9 cellular contexts compared by ENCODE assay signal in genomic region chr13:109610517-109610916, GRCh38.
DNase-seq lines count a peak whose midpoint lies in the region; ATAC-seq and TF ChIP-seq lines count a peak whose summit lies in the region.
"Had no signal": no experiment of that assay in that cellular context is flagged by ENCODE, and none has a peak within 500 bp of the region (broad histone marks: within the 10 kb centered on the region; RNA-seq: fewer than 3 reads in every experiment).

No MANE protein-coding gene starts in this region.

- H2AK5ac ChIP-seq in IMR-90 (ENCODE audit: low read depth, low read length): no peak overlapping the region

- H2AK9ac ChIP-seq in IMR-90 (replicated peaks; ENCODE audit: low read depth, low read length, poor library complexity): no peak overlapping the region

- H4K8ac ChIP-seq in IMR-90 (ENCODE audit: low read depth in 2 of 2, low read length in 2 of 2): no peak overlapping the region

- H3K4me3 ChIP-seq in IMR-90 (ENCODE audit: insufficient read depth, low read depth, low read length): no peak overlapping the region

- H4K20me1 ChIP-seq in IMR-90 (ENCODE audit: insufficient read depth, low read length): no peaks in the 10 kb centered on the region

- H3K27me3 ChIP-seq in IMR-90 (ENCODE audit: control insufficient read depth, insufficient read depth, low read length): peaks cover 28% of the 10 kb centered on the region

- H3K4me3 Mint-ChIP-seq in Calu3 (ENCODE audit: low read depth, unreplicated experiment): no peak overlapping the region
- H3K4me3 Mint-ChIP-seq in activated CD8-positive, alpha-beta T cell treated with anti-CD3 and anti-CD28 coated beads for 36 hours: no peak overlapping the region
- H3K4me3 Mint-ChIP-seq: dendritic cell treated with granulocyte-macrophage colony-stimulating factor and Interleukin-4, amounts not matched to agents 40 ng/mL and 50 ng/mL, for 4 days had no signal

- WGBS in IMR-90 (ENCODE audit: extremely low coverage in 2 of 2, insufficient read length in 1 of 2), 2 experiments: 25% methylated on average over 2 of the region's 4 CpGs; no CpG with 5 or more reads in 1 of the 2 experiments

- H3K4me1 Mint-ChIP-seq in Calu3 (ENCODE audit: low read depth, unreplicated experiment): no peaks in the 10 kb centered on the region
- H3K4me1 Mint-ChIP-seq in activated CD8-positive, alpha-beta T cell treated with anti-CD3 and anti-CD28 coated beads for 36 hours (ENCODE audit: low read depth): no peaks in the 10 kb centered on the region

- H2AFZ ChIP-seq in IMR-90 (replicated peaks; ENCODE audit: low read length, poor library complexity): no peak overlapping the region

- dilution Hi-C loops in IMR-90 (cut with HindIII; ENCODE audit: low sequenced_read_pairs, unreplicated experiment): no loop called here

- H4K5ac ChIP-seq in IMR-90 (ENCODE audit: low read depth, low read length): no peak overlapping the region

- DNase-seq in Calu3: peak; percentile 28
- DNase-seq in IMR-90: no peak
- DNase-seq in activated CD8-positive, alpha-beta T cell treated with anti-CD3 and anti-CD28 coated beads for 36 hours: peak; percentile 51
- peak; percentile 79 for DNase-seq in cardiac septum (ENCODE audit: low spot score)
- peak; percentile 5 for DNase-seq in stimulated activated CD4-positive, alpha-beta T cell treated with anti-CD3 and anti-CD28 coated beads, Interleukin-1b, Interleukin-23, amount 100 ng/mL, for 48 hours
- DNase-seq in NCI-H2196 treated with DMSO at 0.1 percent for 48 hours (lab: John Stamatoyannopoulos, UW; ENCODE audit: unreplicated experiment): no peak

- no peak overlapping the region for H3K4me2 ChIP-seq in IMR-90 (ENCODE audit: low read depth, low read length)

- in situ Hi-C loops in IMR-90 (cut with MboI; ENCODE audit: low sequenced_read_pairs): no loop called here

- H3K4me1 ChIP-seq in IMR-90 (ENCODE audit: control insufficient read depth, insufficient read depth, low read length): no peaks in the 10 kb centered on the region

- ATAC-seq in IMR-90 (ENCODE audit: low read depth): no peak
- peak; percentile 67 for ATAC-seq in activated CD8-positive, alpha-beta T cell treated with anti-CD3 and anti-CD28 coated beads for 36 hours
- no peak for ATAC-seq in GM21381 (IDR thresholded peaks at IDR 0.05; ENCODE audit: unreplicated experiment)
- ATAC-seq in GM21367 (IDR thresholded peaks at IDR 0.05; ENCODE audit: unreplicated experiment): no peak

- H3K27ac Mint-ChIP-seq in Calu3 (ENCODE audit: unreplicated experiment): no peak overlapping the region
- H3K27ac Mint-ChIP-seq in activated CD8-positive, alpha-beta T cell treated with anti-CD3 and anti-CD28 coated beads for 36 hours: no peak overlapping the region
- H3K27ac Mint-ChIP-seq: dendritic cell treated with granulocyte-macrophage colony-stimulating factor and Interleukin-4, amounts not matched to agents 40 ng/mL and 50 ng/mL, for 4 days had no signal

- intact Hi-C loops in Calu3 (cut with micrococcal nuclease; ENCODE audit: unreplicated experiment) (no loop called here), IMR-90 (cut with micrococcal nuclease) (no loop called here), cardiac septum (cut with DNase I) (no loop called here)
- intact Hi-C loops in activated CD8-positive, alpha-beta T cell treated with anti-CD3 and anti-CD28 coated beads for 36 hours (cut with micrococcal nuclease): loop anchor here (5.0 kb wide), 1 partner anchor 182 kb away; no protein-coding TSS in a partner anchor

- H3K9me3 ChIP-seq in IMR-90 (ENCODE audit: control insufficient read depth, insufficient read depth, low read length): no peaks in the 10 kb centered on the region

- BruUV-seq in Calu3 (replicated peaks; lab: Mats Ljungman, UMichigan): no TSS peak
- no TSS peak for BruUV-seq in IMR-90 (replicated peaks; lab: Mats Ljungman, UMichigan)

- no peak overlapping the region for H3K18ac ChIP-seq in IMR-90 (ENCODE audit: low read depth, low read length)

- no peak overlapping the region for H3K14ac ChIP-seq in IMR-90 (replicated peaks; ENCODE audit: low read depth, low read length)

- no peaks in the 10 kb centered on the region for H3K36me3 ChIP-seq in IMR-90 (ENCODE audit: control insufficient read depth, insufficient read depth, low read length)

- no peak overlapping the region for H3K56ac ChIP-seq in IMR-90 (ENCODE audit: extremely low read depth, insufficient read depth, low read length)

- no peak overlapping the region for H3K23ac ChIP-seq in IMR-90 (ENCODE audit: low read depth, low read length)

- TF ChIP-seq POLR2A in IMR-90 (IDR thresholded peaks at IDR 0.05; ENCODE audit: low read depth, low read length): no peak

- H3K9me1 ChIP-seq in IMR-90 (ENCODE audit: insufficient read depth, low read length): no peaks in the 10 kb centered on the region

- H3K9me3 Mint-ChIP-seq in Calu3 (ENCODE audit: low read depth, unreplicated experiment): no peaks in the 10 kb centered on the region
- peaks cover 2% of the 10 kb centered on the region for H3K9me3 Mint-ChIP-seq in activated CD8-positive, alpha-beta T cell treated with anti-CD3 and anti-CD28 coated beads for 36 hours
- H3K9me3 Mint-ChIP-seq: dendritic cell treated with granulocyte-macrophage colony-stimulating factor and Interleukin-4, amounts not matched to agents 40 ng/mL and 50 ng/mL, for 4 days had no signal

- H2BK120ac ChIP-seq in IMR-90 (ENCODE audit: low read depth, low read length): no peak overlapping the region

- CTCF ChIA-PET in Calu3 (lab: Charles Lee) (no interaction called here), IMR-90 (lab: Yijun Ruan, JAX) (interaction anchor here (0.6 kb wide), 1 partner anchor 175 kb away, joined by 3 read pairs; no protein-coding TSS in a partner anchor)
- CTCF ChIA-PET in activated CD8-positive, alpha-beta T cell treated with anti-CD3 and anti-CD28 coated beads for 36 hours (lab: Charles Lee): interaction anchor here (0.8 to 1.5 kb wide), 5 partner anchors 20 to 180 kb away, joined by 3 to 7 read pairs (median 3); no protein-coding TSS in a partner anchor

- no peak overlapping the region for H2BK5ac ChIP-seq in IMR-90 (ENCODE audit: low read depth, low read length, poor library complexity, severe bottlenecking)

- H3K27ac ChIP-seq in IMR-90 (ENCODE audit: insufficient read depth, low read length): no peak overlapping the region

- H3K4ac ChIP-seq in IMR-90 (ENCODE audit: low read depth, low read length): no peak overlapping the region

- H3K36me3 Mint-ChIP-seq in Calu3 (ENCODE audit: insufficient read depth, unreplicated experiment): no peaks in the 10 kb centered on the region
- H3K36me3 Mint-ChIP-seq in activated CD8-positive, alpha-beta T cell treated with anti-CD3 and anti-CD28 coated beads for 36 hours (ENCODE audit: low read depth): no peaks in the 10 kb centered on the region

- no peak overlapping the region for H4K91ac ChIP-seq in IMR-90 (ENCODE audit: insufficient read depth, low read depth, low read length)

- H3K27me3 Mint-ChIP-seq in Calu3 (ENCODE audit: unreplicated experiment): no peaks in the 10 kb centered on the region
- H3K27me3 Mint-ChIP-seq in activated CD8-positive, alpha-beta T cell treated with anti-CD3 and anti-CD28 coated beads for 36 hours: no peaks in the 10 kb centered on the region
- H3K27me3 Mint-ChIP-seq: dendritic cell treated with granulocyte-macrophage colony-stimulating factor and Interleukin-4, amounts not matched to agents 40 ng/mL and 50 ng/mL, for 4 days had no signal

- POLR2A ChIA-PET in IMR-90 (lab: Charles Lee; ENCODE audit: unreplicated experiment): no interaction called here
- POLR2A ChIA-PET in activated CD8-positive, alpha-beta T cell treated with anti-CD3 and anti-CD28 coated beads for 36 hours (lab: Charles Lee): no interaction called here

- peak; percentile 15; the same call in 1 of the 2 replicates for TF ChIP-seq RAD21 in IMR-90 (IDR thresholded peaks at IDR 0.05; ENCODE audit: low read length)

- no peak overlapping the region for H2BK20ac ChIP-seq in IMR-90 (ENCODE audit: low read depth, low read length)

- no peaks in the 10 kb centered on the region for H3K79me1 ChIP-seq in IMR-90 (ENCODE audit: low read depth in 1 of 2, low read length in 2 of 2)

- no peak overlapping the region for H2BK15ac ChIP-seq in IMR-90 (ENCODE audit: low read depth, low read length)

- no peak overlapping the region for H3K9ac ChIP-seq in IMR-90 (ENCODE audit: low read depth, low read length)

- TF ChIP-seq CTCF in Calu3 (IDR thresholded peaks at IDR 0.05; ENCODE audit: unreplicated experiment) (no peak), IMR-90 (conservative IDR thresholded peaks at IDR 0.05; ENCODE audit: low read depth, low read length) (peak; percentile 30)
- TF ChIP-seq CTCF in activated CD8-positive, alpha-beta T cell treated with anti-CD3 and anti-CD28 coated beads for 36 hours (IDR thresholded peaks at IDR 0.05): no peak

TF ChIP-seq in IMR-90, 13 proteins besides CTCF, POLR2A, EP300 and RAD21:
- TF ChIP-seq FOS (IDR thresholded peaks at IDR 0.05; ENCODE audit: low read depth, low read length): no peak
- TF ChIP-seq SMC3 (IDR thresholded peaks at IDR 0.05; ENCODE audit: low read depth, low read length): 0 out of 2 replicates have a peak, but pooled peaks have one; percentile 8

Comparison
In these comparisons a context has a peak if more than half of its experiments do, and no peak if none do; other contexts are left out.
1. DNase-seq: peak in Calu3 (single experiment), activated CD8-positive, alpha-beta T cell treated with anti-CD3 and anti-CD28 coated beads for 36 hours (single experiment), cardiac septum (single experiment) and stimulated activated CD4-positive, alpha-beta T cell treated with anti-CD3 and anti-CD28 coated beads, Interleukin-1b, Interleukin-23, amount 100 ng/mL, for 48 hours (single experiment); none in IMR-90 (single experiment) and NCI-H2196 treated with DMSO at 0.1 percent for 48 hours (single experiment).